In the genomic region with DNA sequence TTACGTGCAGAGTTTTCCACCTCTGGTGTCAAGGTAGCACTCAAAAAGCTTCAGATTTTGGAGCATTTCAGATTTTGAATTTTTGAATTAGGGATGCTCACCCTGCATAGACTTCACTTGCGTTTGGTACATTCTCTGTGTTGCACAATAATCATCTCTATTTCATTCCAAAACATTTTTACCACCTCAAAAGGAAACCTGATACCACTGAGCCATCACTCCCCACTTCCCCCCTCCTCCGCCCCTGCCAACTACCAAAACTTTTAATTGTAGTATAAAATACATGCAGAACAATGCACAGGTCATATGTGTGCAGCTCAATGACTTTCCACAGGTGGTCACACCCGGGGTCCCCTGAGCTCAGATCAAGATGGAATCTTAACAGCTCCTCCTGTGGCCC, we compare ENCODE assay signal across 26 cellular contexts.
DNase-seq lines count a peak whose midpoint lies in the region; ATAC-seq and TF ChIP-seq lines count a peak whose summit lies in the region.
"Had no signal": no experiment of that assay in that cellular context is flagged by ENCODE, and none has a peak within 500 bp of the region (broad histone marks: within the 10 kb centered on the region; RNA-seq: fewer than 3 reads in every experiment).

No MANE protein-coding gene starts in this region.

- no peak overlapping the region for H3K4me3 Mint-ChIP-seq in activated T-cell treated with anti-CD3 and anti-CD28 coated beads, Interleukin-2, amount 50 U/mL, for 4 hours
- H3K4me3 Mint-ChIP-seq in activated T-cell treated with anti-CD3 and anti-CD28 coated beads, Interleukin-2, amount 50 U/mL, for 72 hours = no peak overlapping the region
- no peak overlapping the region for H3K4me3 Mint-ChIP-seq in neural progenitor cell
- H3K4me3 Mint-ChIP-seq: CD8-positive, alpha-beta T cell; HFFc6; stimulated activated effector memory CD8-positive, alpha-beta T cell treated with anti-CD3 and anti-CD28 coated beads, Interleukin-12 subunit alpha, Interleukin-12 subunit beta, amount 100 ng/mL, for 72 hours had no signal

- DNase-seq in activated T-cell treated with anti-CD3 and anti-CD28 coated beads, Interleukin-2, amount 50 U/mL, for 4 hours = no peak
- DNase-seq in activated T-cell treated with anti-CD3 and anti-CD28 coated beads for 4 hours = no peak
- DNase-seq in KBM-7 = peak; percentile 15
- DNase-seq in activated T-cell treated with anti-CD3 and anti-CD28 coated beads, Interleukin-2, amount 50 U/mL, for 72 hours = peak; percentile 23 to 38
- DNase-seq in stimulated activated CD8-positive, alpha-beta memory T cell treated with anti-CD3 and anti-CD28 coated beads, Interleukin-4, amount 100 ng/mL, for 48 hours = peak; percentile 46
- DNase-seq in neural progenitor cell (ENCODE audit: low spot score) = no peak
- no peak for DNase-seq in AG20443 (ENCODE audit: low spot score)
- DNase-seq: activated CD4-positive, alpha-beta T cell treated with anti-CD3 and anti-CD28 coated beads, Interleukin-2, amount 50 U/mL, for 4 hours; activated effector memory CD4-positive, alpha-beta T cell treated with anti-CD3 and anti-CD28 coated beads, Interleukin-2, amount 50 U/mL, for 16 hours; CD8-positive, alpha-beta T cell; cerebellar nuclear complex; effector CD4-positive, alpha-beta T cell; erythroblast; foreskin keratinocyte; HFFc6; MG63; NCI-H1694; NCI-H2171 treated with DMSO at 0.1 percent for 48 hours; NCI-H69; occipital lobe; retina; SHP77 treated with DMSO at 0.1 percent for 48 hours had no signal

- H4K20me1 ChIP-seq in neural progenitor cell (ENCODE audit: low read depth) = no peaks in the 10 kb centered on the region

- no peak overlapping the region for H3K27ac ChIP-seq in neural progenitor cell
- H3K27ac ChIP-seq: foreskin keratinocyte, hepatocyte had no signal

- in situ Hi-C loops in KBM-7 (cut with MboI; ENCODE audit: low pct_unique_long_range_greater_than_20kb, low sequenced_read_pairs) = loop anchor here (25.0 kb wide), 1 partner anchor 778 kb away; no protein-coding TSS in a partner anchor

- H3F3A ChIP-seq in neural progenitor cell (ENCODE audit: low read depth) = no peaks in the 10 kb centered on the region

- H3K27me3 ChIP-seq in neural progenitor cell = peaks cover 4% of the 10 kb centered on the region

- peaks cover 2% of the 10 kb centered on the region for H3K27me3 Mint-ChIP-seq in activated T-cell treated with anti-CD3 and anti-CD28 coated beads, Interleukin-2, amount 50 U/mL, for 4 hours (ENCODE audit: low read depth)
- peaks cover 40% of the 10 kb centered on the region for H3K27me3 Mint-ChIP-seq in activated T-cell treated with anti-CD3 and anti-CD28 coated beads, Interleukin-2, amount 50 U/mL, for 72 hours (ENCODE audit: low read depth)
- peaks cover 7% of the 10 kb centered on the region for H3K27me3 Mint-ChIP-seq in neural progenitor cell (ENCODE audit: insufficient read depth, low read depth)

- H3K9me3 Mint-ChIP-seq in activated T-cell treated with anti-CD3 and anti-CD28 coated beads, Interleukin-2, amount 50 U/mL, for 4 hours = no peaks in the 10 kb centered on the region
- peaks cover 0 to 2% of the 10 kb centered on the region in 2 donors for H3K9me3 Mint-ChIP-seq in activated T-cell treated with anti-CD3 and anti-CD28 coated beads, Interleukin-2, amount 50 U/mL, for 72 hours
- no peaks in the 10 kb centered on the region for H3K9me3 Mint-ChIP-seq in neural progenitor cell
- H3K9me3 Mint-ChIP-seq: CD8-positive, alpha-beta T cell; HFFc6 had no signal

- H3K27ac Mint-ChIP-seq in activated T-cell treated with anti-CD3 and anti-CD28 coated beads, Interleukin-2, amount 50 U/mL, for 72 hours = no peak overlapping the region
- no peak overlapping the region for H3K27ac Mint-ChIP-seq in neural progenitor cell
- H3K27ac Mint-ChIP-seq: CD8-positive, alpha-beta T cell; HFFc6; stimulated activated effector memory CD8-positive, alpha-beta T cell treated with anti-CD3 and anti-CD28 coated beads, Interleukin-12 subunit alpha, Interleukin-12 subunit beta, amount 100 ng/mL, for 72 hours had no signal

- H3K36me3 Mint-ChIP-seq in activated T-cell treated with anti-CD3 and anti-CD28 coated beads, Interleukin-2, amount 50 U/mL, for 4 hours (ENCODE audit: insufficient read depth) = no peaks in the 10 kb centered on the region
- H3K36me3 Mint-ChIP-seq in activated T-cell treated with anti-CD3 and anti-CD28 coated beads, Interleukin-2, amount 50 U/mL, for 72 hours (ENCODE audit: insufficient read depth in 2 of 2) = no peaks in the 10 kb centered on the region
- H3K36me3 Mint-ChIP-seq in neural progenitor cell = no peaks in the 10 kb centered on the region
- H3K36me3 Mint-ChIP-seq: CD8-positive, alpha-beta T cell; stimulated activated effector memory CD8-positive, alpha-beta T cell treated with anti-CD3 and anti-CD28 coated beads, Interleukin-12 subunit alpha, Interleukin-12 subunit beta, amount 100 ng/mL, for 72 hours had no signal

- no peaks in the 10 kb centered on the region for H3K79me2 ChIP-seq in neural progenitor cell (ENCODE audit: low read depth)
- H3K79me2 ChIP-seq: hepatocyte had no signal

- no peaks in the 10 kb centered on the region for H3K9me3 ChIP-seq in neural progenitor cell (ENCODE audit: low read depth)
- H3K9me3 ChIP-seq: MG63 had no signal

- H3K4me1 Mint-ChIP-seq in activated T-cell treated with anti-CD3 and anti-CD28 coated beads, Interleukin-2, amount 50 U/mL, for 4 hours (ENCODE audit: low read depth) = peaks cover 83% of the 10 kb centered on the region
- H3K4me1 Mint-ChIP-seq in activated T-cell treated with anti-CD3 and anti-CD28 coated beads, Interleukin-2, amount 50 U/mL, for 72 hours (ENCODE audit: low read depth) = peaks cover 51% of the 10 kb centered on the region
- peaks cover 27% of the 10 kb centered on the region for H3K4me1 Mint-ChIP-seq in neural progenitor cell

- ATAC-seq in activated T-cell treated with anti-CD3 and anti-CD28 coated beads, Interleukin-2, amount 50 U/mL, for 4 hours = peak; percentile 24 to 75
- peak; percentile 66 to 74 for ATAC-seq in activated T-cell treated with anti-CD3 and anti-CD28 coated beads, Interleukin-2, amount 50 U/mL, for 72 hours (replicated peaks in 1 of 2)
- ATAC-seq in GM19452 (IDR thresholded peaks at IDR 0.05; ENCODE audit: unreplicated experiment) = no peak
- ATAC-seq: CD8-positive, alpha-beta T cell; foreskin keratinocyte; GM12878; stimulated activated effector memory CD8-positive, alpha-beta T cell treated with anti-CD3 and anti-CD28 coated beads, Interleukin-12 subunit alpha, Interleukin-12 subunit beta, amount 100 ng/mL, for 72 hours had no signal

- no peaks in the 10 kb centered on the region for H3K36me3 ChIP-seq in neural progenitor cell
- H3K36me3 ChIP-seq: MG63 had no signal

- no peak overlapping the region for H2AFZ ChIP-seq in neural progenitor cell (replicated peaks)
- H2AFZ ChIP-seq: hepatocyte had no signal

- H3K4me2 ChIP-seq in neural progenitor cell = no peak overlapping the region
- H3K4me2 ChIP-seq: hepatocyte had no signal

- no peak overlapping the region for H3K9ac ChIP-seq in neural progenitor cell

- no peaks in the 10 kb centered on the region for H3K4me1 ChIP-seq in neural progenitor cell
- H3K4me1 ChIP-seq: foreskin keratinocyte had no signal

- TF ChIP-seq CTCF in neural progenitor cell (IDR thresholded peaks at IDR 0.05) = no peak

- no peak overlapping the region for H3K4me3 ChIP-seq in neural progenitor cell
- H3K4me3 ChIP-seq: GM12878, hepatocyte, MG63 had no signal

Comparison
In these comparisons a context has a peak if more than half of its experiments do, and no peak if none do; other contexts are left out.
1. DNase-seq: peak in KBM-7 (single experiment), activated T-cell treated with anti-CD3 and anti-CD28 coated beads, Interleukin-2, amount 50 U/mL, for 72 hours (2 of 2) and stimulated activated CD8-positive, alpha-beta memory T cell treated with anti-CD3 and anti-CD28 coated beads, Interleukin-4, amount 100 ng/mL, for 48 hours (single experiment); none in activated T-cell treated with anti-CD3 and anti-CD28 coated beads, Interleukin-2, amount 50 U/mL, for 4 hours (single experiment), activated T-cell treated with anti-CD3 and anti-CD28 coated beads for 4 hours (single experiment), neural progenitor cell (single experiment) and AG20443 (single experiment).